10 cellular contexts compared by ENCODE assay signal in the genomic region with DNA sequence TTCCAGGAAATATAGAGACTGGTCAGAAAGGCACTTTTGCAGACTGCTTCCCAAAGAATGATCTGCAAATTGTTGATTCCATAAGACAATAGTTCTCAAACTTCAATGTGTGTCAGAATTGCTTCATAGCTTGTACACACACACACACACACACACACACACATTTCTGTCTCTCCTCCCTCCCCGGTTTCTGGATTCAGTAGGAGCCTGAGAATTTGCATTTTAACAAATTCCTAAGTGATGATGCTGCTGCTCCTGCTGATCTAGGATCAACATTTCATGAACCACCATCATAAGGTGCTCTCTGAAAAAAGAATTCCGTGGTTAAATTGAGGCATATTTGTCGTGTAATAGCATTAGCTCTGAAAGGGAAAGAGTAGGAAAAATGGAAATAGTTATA. TPM values are rescaled to one million over a fixed set of nuclear protein-coding genes. Genes with fewer than 3 reads are reported as not detected.
DNase-seq lines count a peak whose midpoint lies in the region; ATAC-seq and TF ChIP-seq lines count a peak whose summit lies in the region.
"Had no signal": no experiment of that assay in that cellular context is flagged by ENCODE, and none has a peak within 500 bp of the region (broad histone marks: within the 10 kb centered on the region; RNA-seq: fewer than 3 reads in every experiment).

No MANE protein-coding gene starts in this region.

- peak; percentile 12 for ATAC-seq in Right ventricle myocardium superior (ENCODE audit: poor library complexity)
- peak; percentile 85 for ATAC-seq in SK-N-SH treated with all-trans-retinoic acid at 6 μM for 48 hours
- no peak for ATAC-seq in HG02759 (IDR thresholded peaks at IDR 0.05; ENCODE audit: unreplicated experiment)

- no peaks in the 10 kb centered on the region for H3K27me3 ChIP-seq in left ventricle myocardium inferior (ENCODE audit: low read depth)
- H3K27me3 ChIP-seq: esophagus squamous epithelium had no signal

- DNase-seq in Right ventricle myocardium superior (no peak), left ventricle myocardium inferior (no peak), foreskin fibroblast (peak; percentile 35 to 55), hippocampal formation (lab: John Stamatoyannopoulos, UW) (no peak), NCI-H510A treated with DMSO at 0.1 percent for 48 hours (lab: John Stamatoyannopoulos, UW) (no peak)
- DNase-seq in activated CD4-positive, CD25-positive, alpha-beta regulatory T cell (lab: John Stamatoyannopoulos, UW), result no peak
- DNase-seq: amniotic stem cell, esophagus squamous epithelium had no signal

- H3K4me3 ChIP-seq in left ventricle myocardium inferior, result no peak overlapping the region
- no peak overlapping the region for H3K4me3 ChIP-seq in foreskin fibroblast (ENCODE audit: low read depth in 1 of 2, low read length in 2 of 2)
- H3K4me3 ChIP-seq: esophagus squamous epithelium had no signal

- TF ChIP-seq CTCF in left ventricle myocardium inferior (IDR thresholded peaks at IDR 0.05; ENCODE audit: borderline replicate concordance) (no peak), foreskin fibroblast (IDR thresholded peaks at IDR 0.05; ENCODE audit: low read depth, low read length) (no peak)

- no peak overlapping the region for H3K27ac ChIP-seq in left ventricle myocardium inferior (replicated peaks)
- H3K27ac ChIP-seq: esophagus squamous epithelium had no signal

- H3K36me3 ChIP-seq in left ventricle myocardium inferior, result no peaks in the 10 kb centered on the region
- H3K36me3 ChIP-seq: esophagus squamous epithelium had no signal

- H3K9me3 ChIP-seq in left ventricle myocardium inferior (replicated peaks), result no peaks in the 10 kb centered on the region
- H3K9me3 ChIP-seq: esophagus squamous epithelium had no signal

- intact Hi-C loops in Right ventricle myocardium superior (cut with DNase I) (no loop called here), left ventricle myocardium inferior (cut with micrococcal nuclease) (no loop called here)

- H3K4me1 ChIP-seq in left ventricle myocardium inferior, result peaks cover 23% of the 10 kb centered on the region

TF ChIP-seq in SK-N-SH treated with all-trans-retinoic acid at 6 μM for 48 hours, 23 proteins besides CTCF, POLR2A, EP300 and RAD21:
- TF ChIP-seq GLIS3 (CRISPR knock-in tag; IDR thresholded peaks at IDR 0.05) (0 out of 2 replicates have a peak, but pooled peaks have one; percentile 12), ZNF565 (CRISPR knock-in tag; conservative IDR thresholded peaks at IDR 0.05; ENCODE audit: low read depth) (no peak), TCF4 (CRISPR knock-in tag; IDR thresholded peaks at IDR 0.05; ENCODE audit: borderline replicate concordance) (no peak), BACH2 (CRISPR knock-in tag; IDR thresholded peaks at IDR 0.05; ENCODE audit: borderline replicate concordance) (no peak), ISL1 (CRISPR knock-in tag; IDR thresholded peaks at IDR 0.05) (peak; percentile 76), ZFP3 (CRISPR knock-in tag; IDR thresholded peaks at IDR 0.05) (peak; percentile 35; the same call in 1 of the 2 replicates), ZC3H10 (CRISPR knock-in tag; IDR thresholded peaks at IDR 0.05) (no peak)
- TF ChIP-seq, protein P1, sequence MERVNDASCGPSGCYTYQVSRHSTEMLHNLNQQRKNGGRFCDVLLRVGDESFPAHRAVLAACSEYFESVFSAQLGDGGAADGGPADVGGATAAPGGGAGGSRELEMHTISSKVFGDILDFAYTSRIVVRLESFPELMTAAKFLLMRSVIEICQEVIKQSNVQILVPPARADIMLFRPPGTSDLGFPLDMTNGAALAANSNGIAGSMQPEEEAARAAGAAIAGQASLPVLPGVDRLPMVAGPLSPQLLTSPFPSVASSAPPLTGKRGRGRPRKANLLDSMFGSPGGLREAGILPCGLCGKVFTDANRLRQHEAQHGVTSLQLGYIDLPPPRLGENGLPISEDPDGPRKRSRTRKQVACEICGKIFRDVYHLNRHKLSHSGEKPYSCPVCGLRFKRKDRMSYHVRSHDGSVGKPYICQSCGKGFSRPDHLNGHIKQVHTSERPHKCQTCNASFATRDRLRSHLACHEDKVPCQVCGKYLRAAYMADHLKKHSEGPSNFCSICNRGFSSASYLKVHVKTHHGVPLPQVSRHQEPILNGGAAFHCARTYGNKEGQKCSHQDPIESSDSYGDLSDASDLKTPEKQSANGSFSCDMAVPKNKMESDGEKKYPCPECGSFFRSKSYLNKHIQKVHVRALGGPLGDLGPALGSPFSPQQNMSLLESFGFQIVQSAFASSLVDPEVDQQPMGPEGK (CRISPR knock-in tag; IDR thresholded peaks at IDR 0.05; ENCODE audit: borderline replicate concordance), result peak; percentile 61; the same call in 1 of the 2 replicates
- TF ChIP-seq, protein P2, sequence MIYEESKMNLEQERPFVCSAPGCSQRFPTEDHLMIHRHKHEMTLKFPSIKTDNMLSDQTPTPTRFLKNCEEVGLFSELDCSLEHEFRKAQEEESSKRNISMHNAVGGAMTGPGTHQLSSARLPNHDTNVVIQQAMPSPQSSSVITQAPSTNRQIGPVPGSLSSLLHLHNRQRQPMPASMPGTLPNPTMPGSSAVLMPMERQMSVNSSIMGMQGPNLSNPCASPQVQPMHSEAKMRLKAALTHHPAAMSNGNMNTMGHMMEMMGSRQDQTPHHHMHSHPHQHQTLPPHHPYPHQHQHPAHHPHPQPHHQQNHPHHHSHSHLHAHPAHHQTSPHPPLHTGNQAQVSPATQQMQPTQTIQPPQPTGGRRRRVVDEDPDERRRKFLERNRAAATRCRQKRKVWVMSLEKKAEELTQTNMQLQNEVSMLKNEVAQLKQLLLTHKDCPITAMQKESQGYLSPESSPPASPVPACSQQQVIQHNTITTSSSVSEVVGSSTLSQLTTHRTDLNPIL (CRISPR knock-in tag; IDR thresholded peaks at IDR 0.05; ENCODE audit: low read depth), result 0 out of 2 replicates have a peak, but pooled peaks have one; percentile 38
TF ChIP-seq in SK-N-SH treated with all-trans-retinoic acid at 6 μM for 48 hours: peak in this region for 5.

RNA-seq across cellular contexts. Expression of a gene that starts 35.3 kb away (rescaled TPM):
- total RNA-seq in Right ventricle myocardium superior, result 26.9 TPM
- total RNA-seq in left ventricle myocardium inferior, result 26.5 TPM

RNA-seq across cellular contexts. Expression of a gene that starts 47.2 kb away (rescaled TPM):
- total RNA-seq in Right ventricle myocardium superior (17.2 TPM), left ventricle myocardium inferior (16.4 TPM)

Comparison
In these comparisons a context has a peak if more than half of its experiments do, and no peak if none do; other contexts are left out.
1. DNase-seq: peak in foreskin fibroblast (2 of 2); none in Right ventricle myocardium superior (single experiment), left ventricle myocardium inferior (single experiment), hippocampal formation (0 of 2), NCI-H510A treated with DMSO at 0.1 percent for 48 hours (single experiment) and activated CD4-positive, CD25-positive, alpha-beta regulatory T cell (0 of 4).